Comparison of ENCODE assay signal across 2 cellular contexts in the genomic region with DNA sequence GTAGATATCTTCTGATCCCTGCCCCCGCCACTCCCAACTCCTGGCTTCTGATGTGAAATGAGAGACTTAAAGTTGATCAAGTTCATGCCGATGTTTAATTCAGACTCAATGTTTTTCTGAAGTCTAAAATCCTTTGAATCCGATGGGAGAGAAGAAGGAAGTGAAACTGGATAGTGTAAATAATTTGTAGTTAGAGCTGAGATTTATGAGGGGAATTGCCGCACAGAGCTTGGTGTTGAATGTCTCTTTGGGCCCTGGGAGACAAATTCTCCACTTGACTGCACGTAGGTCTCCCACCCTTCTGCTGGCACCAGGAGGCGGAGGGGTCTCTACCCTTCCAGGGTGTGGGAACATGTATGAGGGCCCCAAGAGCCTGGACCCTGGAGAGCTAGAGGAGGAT.
TF ChIP-seq lines count a peak whose summit lies in the region.

No MANE protein-coding gene starts in this region.

TF ChIP-seq in HCT116, 20 proteins besides CTCF, POLR2A, EP300 and RAD21:
- TF ChIP-seq CBX3 (IDR thresholded peaks at IDR 0.05; ENCODE audit: low read depth) (no peak), MAX (IDR thresholded peaks at IDR 0.05) (no peak), JUND (IDR thresholded peaks at IDR 0.05) (no peak), SRF (IDR thresholded peaks at IDR 0.05; ENCODE audit: low read depth) (no peak), CEBPB (IDR thresholded peaks at IDR 0.05; ENCODE audit: low read depth) (no peak), REST (IDR thresholded peaks at IDR 0.05; ENCODE audit: low read depth) (no peak), EGR1 (IDR thresholded peaks at IDR 0.05; ENCODE audit: low read depth) (no peak), SIN3A (IDR thresholded peaks at IDR 0.05; ENCODE audit: low read depth) (no peak), ATF3 (IDR thresholded peaks at IDR 0.05) (no peak), ZBTB33 (IDR thresholded peaks at IDR 0.05; ENCODE audit: extremely low read depth, insufficient replicate concordance, low read length) (no peak), EZH2phosphoT487 (IDR thresholded peaks at IDR 0.05; ENCODE audit: borderline replicate concordance) (no peak), ZFX (IDR thresholded peaks at IDR 0.05) (no peak), FOSL1 (IDR thresholded peaks at IDR 0.05; ENCODE audit: low read depth) (no peak), SP1 (IDR thresholded peaks at IDR 0.05; ENCODE audit: low read depth) (no peak), EZH2 (IDR thresholded peaks at IDR 0.05) (no peak), TCF7L2 (IDR thresholded peaks at IDR 0.05; ENCODE audit: borderline replicate concordance, extremely low read depth, insufficient read depth, insufficient read length) (no peak), YY1 (IDR thresholded peaks at IDR 0.05; ENCODE audit: extremely low read depth, insufficient replicate concordance, low read depth, low read length) (no peak), ZNF274 (IDR thresholded peaks at IDR 0.05; ENCODE audit: low read depth, low read length) (no peak), ELF1 (IDR thresholded peaks at IDR 0.05; ENCODE audit: borderline replicate concordance, low read depth) (no peak), POLR2AphosphoS5 (IDR thresholded peaks at IDR 0.05; ENCODE audit: low read depth, low read length) (no peak)

TF ChIP-seq in SK-N-SH, 30 proteins besides CTCF, POLR2A, EP300 and RAD21:
- TF ChIP-seq ZBTB33 (IDR thresholded peaks at IDR 0.05; ENCODE audit: borderline replicate concordance, low read depth) (no peak), TCF12 (IDR thresholded peaks at IDR 0.05) (no peak), FOXM1 (IDR thresholded peaks at IDR 0.05; ENCODE audit: low read depth) (no peak), ELF1 (IDR thresholded peaks at IDR 0.05) (no peak), TAF1 (IDR thresholded peaks at IDR 0.05; ENCODE audit: borderline replicate concordance, low read depth, low read length) (no peak), FOSL2 (IDR thresholded peaks at IDR 0.05; ENCODE audit: borderline replicate concordance, low read depth) (no peak), GATA2 (CRISPR knock-in tag; IDR thresholded peaks at IDR 0.05) (no peak), EZH2phosphoT487 (IDR thresholded peaks at IDR 0.05; ENCODE audit: borderline replicate concordance, low read depth) (no peak), MEF2A (IDR thresholded peaks at IDR 0.05; ENCODE audit: borderline replicate concordance, low read depth) (no peak), POLR2AphosphoS5 (IDR thresholded peaks at IDR 0.05; ENCODE audit: low read depth, low read length) (no peak)
- TF ChIP-seq, protein P1, sequence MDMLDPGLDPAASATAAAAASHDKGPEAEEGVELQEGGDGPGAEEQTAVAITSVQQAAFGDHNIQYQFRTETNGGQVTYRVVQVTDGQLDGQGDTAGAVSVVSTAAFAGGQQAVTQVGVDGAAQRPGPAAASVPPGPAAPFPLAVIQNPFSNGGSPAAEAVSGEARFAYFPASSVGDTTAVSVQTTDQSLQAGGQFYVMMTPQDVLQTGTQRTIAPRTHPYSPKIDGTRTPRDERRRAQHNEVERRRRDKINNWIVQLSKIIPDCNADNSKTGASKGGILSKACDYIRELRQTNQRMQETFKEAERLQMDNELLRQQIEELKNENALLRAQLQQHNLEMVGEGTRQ (IDR thresholded peaks at IDR 0.05; ENCODE audit: borderline replicate concordance, low read depth, low read length): no peak
